ENCODE assay signal across 13 cellular contexts in the genomic region with DNA sequence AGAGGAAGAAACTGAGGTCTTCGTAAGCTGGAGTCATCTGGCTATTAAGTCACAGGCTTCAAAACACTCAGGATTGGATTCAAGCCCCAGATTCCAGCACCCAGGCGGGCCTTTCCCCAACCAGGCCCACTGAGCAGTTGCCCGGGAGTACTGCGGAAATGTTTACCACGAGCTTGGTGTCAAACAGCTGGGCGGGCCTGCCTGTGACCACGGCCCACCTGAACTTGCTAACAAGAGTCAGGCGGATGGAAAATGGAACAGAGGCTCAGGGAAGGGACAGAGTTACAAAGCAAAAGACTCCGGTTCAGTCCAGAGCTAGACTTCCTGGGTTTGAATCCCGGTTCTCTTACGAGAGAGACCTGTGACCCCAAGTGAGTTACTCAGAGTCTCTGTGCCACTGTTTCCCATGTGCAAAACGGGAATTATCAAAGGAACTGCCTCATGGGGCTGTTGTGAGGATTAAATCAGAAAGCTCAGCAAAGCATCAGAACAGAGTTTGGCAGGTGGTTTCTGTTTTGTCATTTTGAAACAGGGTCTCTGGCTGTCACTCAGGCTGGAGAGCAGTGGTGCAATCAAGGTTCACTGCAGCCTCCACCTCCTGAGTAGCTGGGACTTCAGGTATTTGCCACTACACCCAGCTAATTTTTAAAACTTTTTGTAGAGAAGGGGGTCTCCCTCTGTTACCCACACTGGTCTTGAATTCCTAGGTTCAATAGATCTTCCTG. TPM values are rescaled to one million over a fixed set of nuclear protein-coding genes. Genes with fewer than 3 reads are reported as not detected.
DNase-seq lines count a peak whose midpoint lies in the region; ATAC-seq, FAIRE-seq and TF ChIP-seq lines count a peak whose summit lies in the region.
"Had no signal": no experiment of that assay in that cellular context is flagged by ENCODE, and none has a peak within 500 bp of the region (broad histone marks: within the 10 kb centered on the region; RNA-seq: fewer than 3 reads in every experiment).

No MANE protein-coding gene starts in this region.

- peaks cover 4% of the 10 kb centered on the region; the same call in 1 of the 2 replicates for H3K36me3 ChIP-seq in WERI-Rb-1

- H3K4me3 ChIP-seq in WERI-Rb-1 (ENCODE audit: low read depth, low read length): no peak overlapping the region
- H3K4me3 ChIP-seq: SJCRH30 had no signal

- no peaks in the 10 kb centered on the region for H3K9me3 ChIP-seq in WERI-Rb-1 (ENCODE audit: severe bottlenecking)
- H3K9me3 ChIP-seq: neutrophil, SJCRH30 had no signal

- FAIRE-seq in GM18507 (lab: Jason Lieb, UNC): peak; percentile 67

- no peaks in the 10 kb centered on the region for H3K27me3 ChIP-seq in WERI-Rb-1 (ENCODE audit: insufficient read depth, low read depth, severe bottlenecking)
- H3K27me3 ChIP-seq: neutrophil, SJCRH30 had no signal

- TF ChIP-seq CTCF in WERI-Rb-1 (IDR thresholded peaks at IDR 0.05; ENCODE audit: low read depth, low read length): no peak

- DNase-seq in GM18507 (ENCODE audit: extremely low spot score, insufficient read length, low read depth): no peak
- peak; percentile 10 for DNase-seq in dermis blood vessel endothelial cell
- no peak for DNase-seq in WERI-Rb-1
- DNase-seq in KG1 (lab: John Stamatoyannopoulos, UW): no peak
- DNase-seq in DMS114 treated with DMSO at 0.1 percent for 48 hours (lab: John Stamatoyannopoulos, UW; ENCODE audit: unreplicated experiment): no peak
- DNase-seq in GF-D8 (lab: John Stamatoyannopoulos, UW): no peak
- DNase-seq: activated CD4-positive, alpha-beta T cell treated with anti-CD3 and anti-CD28 coated beads, Interleukin-2, amount 50 U/mL, for 4 hours; CD4-positive, alpha-beta T cell; IMR-90 had no signal

- ATAC-seq in GM19455 (IDR thresholded peaks at IDR 0.05; ENCODE audit: unreplicated experiment) (peak; percentile 88), HG02973 (IDR thresholded peaks at IDR 0.05; ENCODE audit: unreplicated experiment) (peak; percentile 85)

- no peak overlapping the region for H3K27ac ChIP-seq in WERI-Rb-1
- H3K27ac ChIP-seq: neutrophil, SJCRH30 had no signal

RNA-seq across cellular contexts. Expression of a gene that starts 49.0 kb away (rescaled TPM):
- total RNA-seq in dermis blood vessel endothelial cell: 0.28 and 0.51 TPM in 2 replicates
- total RNA-seq: IMR-90 had no signal
